In genomic region chr6:108875161-108875555, GRCh38 we compare ENCODE assay signal across 8 cellular contexts. TPM values are rescaled to one million over a fixed set of nuclear protein-coding genes. Genes with fewer than 3 reads are reported as not detected.
A peak's percentile ranks its signal among the peaks of the same experiment; 100 is the strongest.
DNase-seq lines count a peak whose midpoint lies in the region; ATAC-seq and TF ChIP-seq lines count a peak whose summit lies in the region.

No MANE protein-coding gene starts in this region.

- H3K27ac ChIP-seq in CD4-positive, alpha-beta memory T cell (ENCODE audit: low read depth, low read length): peak overlapping the region; percentile 52
- H3K27ac ChIP-seq in left lung: peak overlapping the region; percentile 53 to 59

- H3K27me3 Mint-ChIP-seq in CD4-positive, alpha-beta memory T cell: no peaks in the 10 kb centered on the region
- H3K27me3 Mint-ChIP-seq in endothelial cell (ENCODE audit: unreplicated experiment): peaks cover 2% of the 10 kb centered on the region

- intact Hi-C loops in CD4-positive, alpha-beta memory T cell (cut with micrococcal nuclease): loop anchor here (10.0 kb wide), 1 partner anchor 510 kb away; the partner anchor contains the start of gene CD164
- intact Hi-C loops in left lung (cut with DNase I): no loop called here

- H3K4me3 ChIP-seq in CD4-positive, alpha-beta memory T cell (ENCODE audit: low read length in 2 of 2): no peak overlapping the region
- no peak overlapping the region for H3K4me3 ChIP-seq in left lung

- peaks cover 46% of the 10 kb centered on the region for H3K4me1 ChIP-seq in CD4-positive, alpha-beta memory T cell (ENCODE audit: insufficient read depth, low read length)
- H3K4me1 ChIP-seq in left lung: peaks cover 0 to 39% of the 10 kb centered on the region in 2 donors

- peaks cover 34 to 51% (median 44%) of the 10 kb centered on the region in 4 donors for H3K4me1 Mint-ChIP-seq in CD4-positive, alpha-beta memory T cell
- no peaks in the 10 kb centered on the region for H3K4me1 Mint-ChIP-seq in endothelial cell (ENCODE audit: unreplicated experiment)

- DNase-seq in CD4-positive, alpha-beta memory T cell: no peak
- no peak for DNase-seq in left lung
- no peak for DNase-seq in T-helper 9 cell
- DNase-seq in activated effector memory CD4-positive, alpha-beta T cell treated with Interleukin-2 at 50 U/mL for 16 hours: no peak
- no peak for DNase-seq in endothelial cell (ENCODE audit: low spot score)
- no peak for DNase-seq in superior temporal gyrus (ENCODE audit: extremely low spot score)

- peak overlapping the region; percentile 70 to 90 (median 77) for H3K4me3 Mint-ChIP-seq in CD4-positive, alpha-beta memory T cell
- H3K4me3 Mint-ChIP-seq in endothelial cell (ENCODE audit: unreplicated experiment): no peak overlapping the region

- no peak for TF ChIP-seq CTCF in left lung (IDR thresholded peaks at IDR 0.05)
- TF ChIP-seq CTCF in endothelial cell (IDR thresholded peaks at IDR 0.05; ENCODE audit: unreplicated experiment): no peak

- no peaks in the 10 kb centered on the region for H3K9me3 ChIP-seq in CD4-positive, alpha-beta memory T cell (ENCODE audit: control insufficient read depth in 1 of 2, low read length in 2 of 2)
- H3K9me3 ChIP-seq in left lung: no peaks in the 10 kb centered on the region

- H3K9me3 Mint-ChIP-seq in CD4-positive, alpha-beta memory T cell: peaks cover 0 to 5% (median 0%) of the 10 kb centered on the region in 8 donors
- no peaks in the 10 kb centered on the region for H3K9me3 Mint-ChIP-seq in endothelial cell (ENCODE audit: unreplicated experiment)

- peak; percentile 33 for ATAC-seq in GM21360 (IDR thresholded peaks at IDR 0.05; ENCODE audit: unreplicated experiment)
- peak; percentile 25 for ATAC-seq in HG03457 (IDR thresholded peaks at IDR 0.05; ENCODE audit: unreplicated experiment)
- ATAC-seq in left lung: no peak

- H3K27ac Mint-ChIP-seq in CD4-positive, alpha-beta memory T cell: peak overlapping the region; percentile 77 to 96 (median 90)
- H3K27ac Mint-ChIP-seq in endothelial cell (ENCODE audit: unreplicated experiment): no peak overlapping the region

- CTCF ChIA-PET in CD4-positive, alpha-beta memory T cell (lab: Charles Lee; ENCODE audit: partially characterized antibody): interaction anchor here (1.3 to 3.6 kb wide), 7 partner anchors 9 to 508 kb away, joined by 3 to 17 read pairs (median 5); partner anchors contain the start of gene ARMC2

- H3K27me3 ChIP-seq in CD4-positive, alpha-beta memory T cell (ENCODE audit: insufficient read depth, low read length): no peaks in the 10 kb centered on the region
- no peaks in the 10 kb centered on the region for H3K27me3 ChIP-seq in left lung

- H3K36me3 Mint-ChIP-seq in CD4-positive, alpha-beta memory T cell: peaks cover 19 to 55% of the 10 kb centered on the region in 2 donors
- H3K36me3 Mint-ChIP-seq in endothelial cell (ENCODE audit: low read depth, unreplicated experiment): peaks cover 20% of the 10 kb centered on the region

- no peaks in the 10 kb centered on the region for H3K36me3 ChIP-seq in CD4-positive, alpha-beta memory T cell (ENCODE audit: insufficient read depth, low read length)
- H3K36me3 ChIP-seq in left lung: no peaks in the 10 kb centered on the region

- POLR2A ChIA-PET in CD4-positive, alpha-beta memory T cell (lab: Charles Lee; ENCODE audit: partially characterized antibody): interaction anchor here (0.7 to 1.8 kb wide), 7 partner anchors 9 to 319 kb away, joined by 3 to 13 read pairs (median 4); partner anchors contain the start of gene ARMC2

RNA-seq across cellular contexts. Expression of gene ARMC2, which starts 26.9 kb away (rescaled TPM):
- total RNA-seq in CD4-positive, alpha-beta memory T cell: 10 to 100 TPM; 10.7 to 11.2 TPM
- polyA plus RNA-seq in CD4-positive, alpha-beta memory T cell: 1 to 10 TPM; 3.2 to 3.3 TPM
- total RNA-seq in left lung: 1 to 10 TPM; 7.8 to 8.0 TPM
- 6.3 TPM for total RNA-seq in endothelial cell (ENCODE audit: unreplicated experiment)
